In genomic region chr18:9029131-9029530, GRCh38 we compare ENCODE assay signal across 21 cellular contexts.
DNase-seq lines count a peak whose midpoint lies in the region; ATAC-seq, FAIRE-seq and TF ChIP-seq lines count a peak whose summit lies in the region.
"Had no signal": no experiment of that assay in that cellular context is flagged by ENCODE, and none has a peak within 500 bp of the region (broad histone marks: within the 10 kb centered on the region; RNA-seq: fewer than 3 reads in every experiment).

No MANE protein-coding gene starts in this region.

- H4K5ac ChIP-seq in IMR-90 (ENCODE audit: low read depth, low read length), result no peak overlapping the region

- no peak overlapping the region for H3K18ac ChIP-seq in IMR-90 (ENCODE audit: low read depth, low read length)

- H2BK15ac ChIP-seq in IMR-90 (ENCODE audit: low read depth, low read length), result no peak overlapping the region

- no peaks in the 10 kb centered on the region for H3K9me1 ChIP-seq in IMR-90 (ENCODE audit: insufficient read depth, low read length)
- H3K9me1 ChIP-seq in keratinocyte (ENCODE audit: control insufficient read depth, extremely low read depth, insufficient read depth, low read length), result no peaks in the 10 kb centered on the region

- intact Hi-C loops in IMR-90 (cut with micrococcal nuclease), result no loop called here
- intact Hi-C loops in PC-3 (cut with micrococcal nuclease), result no loop called here

- H3K4me3 ChIP-seq in IMR-90 (ENCODE audit: insufficient read depth, low read depth, low read length), result no peak overlapping the region
- H3K4me3 ChIP-seq in choroid plexus epithelial cell (ENCODE audit: low read depth, low read length), result no peak overlapping the region
- H3K4me3 ChIP-seq in keratinocyte (ENCODE audit: control insufficient read depth in 2 of 3, extremely low read depth in 1 of 3, insufficient read depth in 2 of 3, low read depth in 1 of 3, low read length in 3 of 3), result no peak overlapping the region
- no peak overlapping the region for H3K4me3 ChIP-seq in PC-3 (ENCODE audit: low read length)
- H3K4me3 ChIP-seq in HAP-1, result no peak overlapping the region
- H3K4me3 ChIP-seq: BLaER1 treated with 17β-estradiol and CSF1 and Interleukin-3, amounts not matched to agents 10 nM and 100 nM; GM12878; Peyer's patch; SK-N-MC had no signal

- no peak overlapping the region for H2AK9ac ChIP-seq in IMR-90 (replicated peaks; ENCODE audit: low read depth, low read length, poor library complexity)

- H4K91ac ChIP-seq in IMR-90 (ENCODE audit: insufficient read depth, low read depth, low read length), result no peak overlapping the region

- DNase-seq in IMR-90 (no peak), choroid plexus epithelial cell (ENCODE audit: low read depth) (peak; percentile 33), keratinocyte (ENCODE audit: low read depth, low spot score) (no peak), PC-3 (no peak), HAP-1 (ENCODE audit: low spot score in 2 of 2) (no peak)
- DNase-seq in central memory CD4-positive, alpha-beta T cell, result no peak
- no peak for DNase-seq in activated T-cell treated with anti-CD3 and anti-CD28 coated beads, Interleukin-2, amount 50 U/mL, for 1 hour
- DNase-seq: CD8-positive, alpha-beta memory T cell; DND-41; GOT3; KG1; NCI-H1048; NCI-H1436 treated with DMSO at 0.1 percent for 48 hours; NCI-H2081; NCI-H524; Peyer's patch had no signal

- 0 out of 2 replicates have a peak overlapping the region, but pooled peaks have one; percentile 25 for H3K14ac ChIP-seq in IMR-90 (replicated peaks; ENCODE audit: low read depth, low read length)

- H3K4ac ChIP-seq in IMR-90 (ENCODE audit: low read depth, low read length), result no peak overlapping the region

- CTCF ChIA-PET in IMR-90 (lab: Yijun Ruan, JAX) (no interaction called here), PC-3 (lab: Charles Lee) (no interaction called here)

- no peak overlapping the region for H2AK5ac ChIP-seq in IMR-90 (ENCODE audit: low read depth, low read length)

- no peaks in the 10 kb centered on the region; the same call in 1 of the 2 replicates for H3K36me3 ChIP-seq in IMR-90 (ENCODE audit: control insufficient read depth, insufficient read depth, low read length)
- H3K36me3 ChIP-seq in keratinocyte (ENCODE audit: control insufficient read depth in 2 of 2, extremely low read depth in 1 of 2, insufficient read depth in 2 of 2, low read length in 2 of 2), result no peaks in the 10 kb centered on the region
- no peaks in the 10 kb centered on the region for H3K36me3 ChIP-seq in PC-3 (ENCODE audit: low read depth, low read length)
- H3K36me3 ChIP-seq in HAP-1 (replicated peaks), result no peaks in the 10 kb centered on the region
- H3K36me3 ChIP-seq: BLaER1 treated with 17β-estradiol and CSF1 and Interleukin-3, amounts not matched to agents 10 nM and 100 nM; Peyer's patch had no signal

- no peak for TF ChIP-seq POLR2A in IMR-90 (IDR thresholded peaks at IDR 0.05; ENCODE audit: low read depth, low read length)

- H3K27ac ChIP-seq in IMR-90 (ENCODE audit: insufficient read depth, low read length) (no peak overlapping the region), keratinocyte (ENCODE audit: control insufficient read depth, insufficient read depth, low read length) (no peak overlapping the region), PC-3 (ENCODE audit: low read length) (no peak overlapping the region)
- H3K27ac ChIP-seq: BLaER1 treated with 17β-estradiol and CSF1 and Interleukin-3, amounts not matched to agents 10 nM and 100 nM; Peyer's patch; SK-N-MC had no signal

- no peak overlapping the region for H4K8ac ChIP-seq in IMR-90 (ENCODE audit: low read depth in 2 of 2, low read length in 2 of 2)

- dilution Hi-C loops in IMR-90 (cut with HindIII; ENCODE audit: low sequenced_read_pairs, unreplicated experiment) (no loop called here), keratinocyte (cut with MboI; ENCODE audit: extremely low pct_ligation_motif_present, low sequenced_read_pairs) (no loop called here)

- no CpG with 5 or more reads among the region's 2 CpGs for WGBS in IMR-90 (ENCODE audit: extremely low coverage in 2 of 2, insufficient read length in 1 of 2), 2 experiments

- H3K9me2 ChIP-seq in PC-3 (replicated peaks; ENCODE audit: low read length), result no peaks in the 10 kb centered on the region

- TF ChIP-seq RAD21 in IMR-90 (IDR thresholded peaks at IDR 0.05; ENCODE audit: low read length), result no peak

- H3K79me2 ChIP-seq in keratinocyte (ENCODE audit: control insufficient read depth, insufficient read depth, low read length) (no peaks in the 10 kb centered on the region), PC-3 (ENCODE audit: low read length) (no peaks in the 10 kb centered on the region)

- H2BK20ac ChIP-seq in IMR-90 (ENCODE audit: low read depth, low read length), result no peak overlapping the region

- no peaks in the 10 kb centered on the region for H3K9me3 ChIP-seq in IMR-90 (ENCODE audit: control insufficient read depth, insufficient read depth, low read length)
- H3K9me3 ChIP-seq in keratinocyte (ENCODE audit: control insufficient read depth, low read depth, low read length), result no peaks in the 10 kb centered on the region
- no peaks in the 10 kb centered on the region for H3K9me3 ChIP-seq in PC-3 (ENCODE audit: low read length)
- no peaks in the 10 kb centered on the region for H3K9me3 ChIP-seq in HAP-1
- H3K9me3 ChIP-seq: BLaER1 treated with 17β-estradiol and CSF1 and Interleukin-3, amounts not matched to agents 10 nM and 100 nM; Peyer's patch had no signal

- ATAC-seq in IMR-90 (ENCODE audit: low read depth), result no peak
- no peak for ATAC-seq in PC-3
- ATAC-seq: GM12878, Right ventricle myocardium inferior had no signal

- POLR2A ChIA-PET in IMR-90 (lab: Charles Lee; ENCODE audit: unreplicated experiment), result interaction anchor here (0.6 kb wide), 1 partner anchor 9 kb away, joined by 4 read pairs; no protein-coding TSS in a partner anchor
- POLR2A ChIA-PET in PC-3 (lab: Charles Lee; ENCODE audit: unreplicated experiment), result no interaction called here

- TF ChIP-seq CTCF in IMR-90 (conservative IDR thresholded peaks at IDR 0.05; ENCODE audit: low read depth, low read length) (no peak), choroid plexus epithelial cell (conservative IDR thresholded peaks at IDR 0.05; ENCODE audit: low read depth, low read length) (no peak), keratinocyte (optimal IDR thresholded peaks at IDR 0.05 in 1 of 3, IDR thresholded peaks at IDR 0.05 in 1 of 3, conservative IDR thresholded peaks at IDR 0.05 in 1 of 3; ENCODE audit: extremely low read depth in 1 of 3, insufficient read depth in 2 of 3, low read length in 3 of 3) (no peak), PC-3 (conservative IDR thresholded peaks at IDR 0.05; ENCODE audit: low read depth, low read length) (no peak)

- H2AFZ ChIP-seq in IMR-90 (replicated peaks; ENCODE audit: low read length, poor library complexity) (no peak overlapping the region), keratinocyte (ENCODE audit: control insufficient read depth, low read length) (peak overlapping the region; percentile 30), PC-3 (ENCODE audit: low read length) (no peak overlapping the region)

- H3K9ac ChIP-seq in IMR-90 (ENCODE audit: low read depth, low read length) (no peak overlapping the region), keratinocyte (ENCODE audit: control insufficient read depth, extremely low read depth, insufficient read depth, low read length) (no peak overlapping the region), PC-3 (ENCODE audit: low read length) (no peak overlapping the region)
- H3K9ac ChIP-seq: BLaER1 treated with 17β-estradiol and CSF1 and Interleukin-3, amounts not matched to agents 10 nM and 100 nM had no signal

- FAIRE-seq in keratinocyte (lab: Jason Lieb, UNC), result no peak
- FAIRE-seq: G401.6, GM12878 had no signal

- no TSS peak for BruUV-seq in IMR-90 (replicated peaks; lab: Mats Ljungman, UMichigan)
- BruUV-seq in PC-3 (replicated peaks; lab: Mats Ljungman, UMichigan), result no TSS peak

- no peak overlapping the region for H3K4me2 ChIP-seq in IMR-90 (ENCODE audit: low read depth, low read length)
- H3K4me2 ChIP-seq in keratinocyte (ENCODE audit: control insufficient read depth, extremely low read depth, insufficient read depth, low read depth, low read length), result no peak overlapping the region
- no peak overlapping the region for H3K4me2 ChIP-seq in PC-3 (ENCODE audit: low read length)
- H3K4me2 ChIP-seq: BLaER1 treated with 17β-estradiol and CSF1 and Interleukin-3, amounts not matched to agents 10 nM and 100 nM had no signal

- H2BK5ac ChIP-seq in IMR-90 (ENCODE audit: low read depth, low read length, poor library complexity, severe bottlenecking), result no peak overlapping the region

- H3K27me3 ChIP-seq in IMR-90 (ENCODE audit: control insufficient read depth, insufficient read depth, low read length), result no peaks in the 10 kb centered on the region
- H3K27me3 ChIP-seq in keratinocyte (ENCODE audit: control insufficient read depth, extremely low read depth, insufficient read depth, low read length), result no peaks in the 10 kb centered on the region
- H3K27me3 ChIP-seq in PC-3 (ENCODE audit: low read length), result no peaks in the 10 kb centered on the region
- 0 out of 2 replicates have a peak, but pooled peaks cover 2% of the 10 kb centered on the region for H3K27me3 ChIP-seq in HAP-1 (ENCODE audit: low read depth)
- H3K27me3 ChIP-seq: BLaER1 treated with 17β-estradiol and CSF1 and Interleukin-3, amounts not matched to agents 10 nM and 100 nM; Peyer's patch had no signal

- peaks cover 3% of the 10 kb centered on the region for H3F3A ChIP-seq in PC-3 (ENCODE audit: low read length, unreplicated experiment)

- H3K79me1 ChIP-seq in IMR-90 (ENCODE audit: low read depth in 1 of 2, low read length in 2 of 2), result no peaks in the 10 kb centered on the region

- H3K4me1 ChIP-seq in IMR-90 (ENCODE audit: control insufficient read depth, insufficient read depth, low read length) (no peaks in the 10 kb centered on the region), keratinocyte (ENCODE audit: control insufficient read depth, extremely low read depth, insufficient read depth, low read length) (peaks cover 3% of the 10 kb centered on the region), PC-3 (ENCODE audit: insufficient read depth, low read length) (peaks cover 12% of the 10 kb centered on the region), HAP-1 (no peaks in the 10 kb centered on the region)
- H3K4me1 ChIP-seq: BLaER1 treated with 17β-estradiol and CSF1 and Interleukin-3, amounts not matched to agents 10 nM and 100 nM; Peyer's patch had no signal

- no peak overlapping the region for H2BK120ac ChIP-seq in IMR-90 (ENCODE audit: low read depth, low read length)

- no peaks in the 10 kb centered on the region for H4K20me1 ChIP-seq in IMR-90 (ENCODE audit: insufficient read depth, low read length)
- no peaks in the 10 kb centered on the region for H4K20me1 ChIP-seq in keratinocyte (ENCODE audit: control insufficient read depth, extremely low read depth, insufficient read depth, low read length)
- no peaks in the 10 kb centered on the region for H4K20me1 ChIP-seq in PC-3 (ENCODE audit: low read length)
- H4K20me1 ChIP-seq: BLaER1 treated with 17β-estradiol and CSF1 and Interleukin-3, amounts not matched to agents 10 nM and 100 nM had no signal

- H3K56ac ChIP-seq in IMR-90 (ENCODE audit: extremely low read depth, insufficient read depth, low read length), result no peak overlapping the region

- in situ Hi-C loops in IMR-90 (cut with MboI; ENCODE audit: low sequenced_read_pairs), result no loop called here
- in situ Hi-C loops in HAP-1 (cut with MboI; ENCODE audit: low sequenced_read_pairs), result no loop called here

- H3K23ac ChIP-seq in IMR-90 (ENCODE audit: low read depth, low read length), result no peak overlapping the region

TF ChIP-seq in IMR-90, 13 proteins besides CTCF, POLR2A, EP300 and RAD21 (continues in another document):
- TF ChIP-seq FOS (IDR thresholded peaks at IDR 0.05; ENCODE audit: low read depth, low read length), result no peak
